ENCODE assay signal across 9 cellular contexts in genomic region chr6:21005816-21006553, GRCh38.
A peak's percentile ranks its signal among the peaks of the same experiment; 100 is the strongest.
DNase-seq lines count a peak whose midpoint lies in the region; ATAC-seq lines count a peak whose summit lies in the region.
"Had no signal": no experiment of that assay in that cellular context is flagged by ENCODE, and none has a peak within 500 bp of the region (broad histone marks: within the 10 kb centered on the region; RNA-seq: fewer than 3 reads in every experiment).

No MANE protein-coding gene starts in this region.

- no peaks in the 10 kb centered on the region for H3K9me3 Mint-ChIP-seq in activated T-helper 17 cell treated with anti-CD3 and anti-CD28 coated beads, Interleukin-2, amount 50 U/mL, for 72 hours

- H3K27me3 Mint-ChIP-seq in activated T-helper 17 cell treated with anti-CD3 and anti-CD28 coated beads, Interleukin-2, amount 50 U/mL, for 72 hours: no peaks in the 10 kb centered on the region

- H3K36me3 Mint-ChIP-seq in activated T-helper 17 cell treated with anti-CD3 and anti-CD28 coated beads, Interleukin-2, amount 50 U/mL, for 72 hours (ENCODE audit: low read depth): peaks cover 49% of the 10 kb centered on the region

- ATAC-seq in HG03196 (IDR thresholded peaks at IDR 0.05; ENCODE audit: unreplicated experiment) (peak; percentile 42), HG03045 (IDR thresholded peaks at IDR 0.05; ENCODE audit: unreplicated experiment) (no peak), GM19324 (IDR thresholded peaks at IDR 0.05; ENCODE audit: low FRiP score, unreplicated experiment) (no peak), HG03460 (IDR thresholded peaks at IDR 0.05; ENCODE audit: unreplicated experiment) (no peak)
- ATAC-seq in activated T-helper 17 cell treated with anti-CD3 and anti-CD28 coated beads, Interleukin-2, amount 50 U/mL, for 72 hours (replicated peaks): peak; percentile 44

- DNase-seq in ELR (ENCODE audit: low read depth) (peak; percentile 95), lung microvascular endothelial cell (ENCODE audit: low read depth in 2 of 2) (peak; percentile 94 to 95), NCI-H2196 treated with DMSO at 0.1 percent for 48 hours (lab: John Stamatoyannopoulos, UW; ENCODE audit: unreplicated experiment) (no peak)
- DNase-seq: activated T-cell treated with anti-CD3 and anti-CD28 coated beads, Interleukin-2, amount 50 U/mL, for 48 hours had no signal

- no peak overlapping the region for H3K4me3 Mint-ChIP-seq in activated T-helper 17 cell treated with anti-CD3 and anti-CD28 coated beads, Interleukin-2, amount 50 U/mL, for 72 hours

- no peaks in the 10 kb centered on the region for H3K4me1 Mint-ChIP-seq in activated T-helper 17 cell treated with anti-CD3 and anti-CD28 coated beads, Interleukin-2, amount 50 U/mL, for 72 hours

- no peak overlapping the region for H3K27ac Mint-ChIP-seq in activated T-helper 17 cell treated with anti-CD3 and anti-CD28 coated beads, Interleukin-2, amount 50 U/mL, for 72 hours

Comparison
In these comparisons a context has a peak if more than half of its experiments do, and no peak if none do; other contexts are left out.
1. ATAC-seq: peak in HG03196 (single experiment) and activated T-helper 17 cell treated with anti-CD3 and anti-CD28 coated beads, Interleukin-2, amount 50 U/mL, for 72 hours (single experiment); none in HG03045 (single experiment), GM19324 (single experiment) and HG03460 (single experiment).